ENCODE assay signal across 13 cellular contexts in the genomic region with DNA sequence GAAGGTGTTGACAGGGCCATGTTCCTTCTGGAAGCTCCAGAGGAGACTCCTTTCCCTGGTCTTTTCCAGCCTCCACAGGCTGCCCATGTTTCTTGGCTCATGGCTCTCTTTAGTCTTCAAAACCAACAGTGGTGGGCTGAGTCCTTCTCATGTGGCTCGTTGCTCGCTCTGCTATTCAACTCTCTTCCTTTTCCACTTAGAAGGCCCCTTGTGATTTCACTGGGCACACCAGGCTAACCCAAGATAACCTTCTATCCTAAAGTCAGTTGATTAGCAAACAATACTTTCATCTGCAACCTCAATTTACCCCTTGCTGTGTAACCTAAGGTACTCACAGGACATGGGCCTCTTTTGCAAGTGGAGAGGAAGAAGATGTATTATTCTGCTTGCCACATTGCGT.
DNase-seq lines count a peak whose midpoint lies in the region; ATAC-seq, FAIRE-seq and TF ChIP-seq lines count a peak whose summit lies in the region.
"Had no signal": no experiment of that assay in that cellular context is flagged by ENCODE, and none has a peak within 500 bp of the region (broad histone marks: within the 10 kb centered on the region; RNA-seq: fewer than 3 reads in every experiment).

No MANE protein-coding gene starts in this region.

- TF ChIP-seq CTCF in heart right ventricle (IDR thresholded peaks at IDR 0.05): no peak

- no peak for FAIRE-seq in GM12892 (lab: Jason Lieb, UNC)

- H3K27ac ChIP-seq in heart right ventricle: peak overlapping the region in 7 of 10 donors; percentile 7 to 81 (median 22)
- H3K27ac ChIP-seq: C4-2B had no signal

- 50 to 55% methylated on average over 3 of the region's 3 CpGs for WGBS in heart right ventricle, 2 donors

- peak overlapping the region; percentile 64 for H3K27ac Mint-ChIP-seq in activated naive CD8-positive, alpha-beta T cell
- H3K27ac Mint-ChIP-seq: activated CD4-positive, alpha-beta T cell treated with anti-CD3 and anti-CD28 coated beads, Interleukin-2, amount 10 ng/mL, durations not matched to agents 7 days and 5 days had no signal

- peak overlapping the region in 1 of 10 donors; percentile 32 for H3K4me3 ChIP-seq in heart right ventricle
- peak overlapping the region; percentile 20 for H3K4me3 ChIP-seq in mononuclear cell (ENCODE audit: low read length)

- no peak overlapping the region for H3K4me3 Mint-ChIP-seq in activated naive CD8-positive, alpha-beta T cell
- H3K4me3 Mint-ChIP-seq: activated CD4-positive, alpha-beta T cell treated with anti-CD3 and anti-CD28 coated beads, Interleukin-2, amount 10 ng/mL, durations not matched to agents 7 days and 5 days had no signal

- H3K4me1 Mint-ChIP-seq in activated naive CD8-positive, alpha-beta T cell (ENCODE audit: low read depth): peaks cover 65% of the 10 kb centered on the region

- H3K36me3 Mint-ChIP-seq in activated naive CD8-positive, alpha-beta T cell: peaks cover 19% of the 10 kb centered on the region

- H3K27me3 Mint-ChIP-seq in activated naive CD8-positive, alpha-beta T cell: no peaks in the 10 kb centered on the region
- H3K27me3 Mint-ChIP-seq: activated CD4-positive, alpha-beta T cell treated with anti-CD3 and anti-CD28 coated beads, Interleukin-2, amount 10 ng/mL, durations not matched to agents 7 days and 5 days had no signal

- no peaks in the 10 kb centered on the region for H3K9me3 Mint-ChIP-seq in activated naive CD8-positive, alpha-beta T cell (ENCODE audit: low read depth)

- DNase-seq in heart right ventricle (no peak), left cardiac atrium (no peak), GM12892 (ENCODE audit: insufficient read length) (no peak), HUDEP-2 (lab: John Stamatoyannopoulos, UW; ENCODE audit: unreplicated experiment in 76 of 76) (no peak)
- DNase-seq: activated CD4-positive, alpha-beta T cell treated with anti-CD3 and anti-CD28 coated beads, Interleukin-2, amount 10 ng/mL, durations not matched to agents 7 days and 5 days; cortex of kidney; NCI-H2029 treated with DMSO at 0.1 percent for 48 hours; NK-92 treated with Interleukin-12 subunit alpha and Interleukin-12 subunit beta, amount 100 ng/mL, for 24 hours had no signal

- intact Hi-C loops in heart right ventricle (cut with DNase I) (no loop called here), left cardiac atrium (cut with DNase I) (no loop called here)

- peaks cover 0 to 60% (median 57%) of the 10 kb centered on the region in 9 donors for H3K4me1 ChIP-seq in heart right ventricle
- peaks cover 43% of the 10 kb centered on the region for H3K4me1 ChIP-seq in mononuclear cell (ENCODE audit: insufficient read depth, low read length)

- no peak for TF ChIP-seq POLR2A in GM12892 (IDR thresholded peaks at IDR 0.05; ENCODE audit: low read depth, low read length)

- ATAC-seq in heart right ventricle (no peak), left cardiac atrium (no peak), HG03039 (IDR thresholded peaks at IDR 0.05; ENCODE audit: unreplicated experiment) (no peak), HG03354 (IDR thresholded peaks at IDR 0.05; ENCODE audit: poor library complexity, severe bottlenecking, unreplicated experiment) (no peak)

- H3K27me3 ChIP-seq in heart right ventricle (no peaks in the 10 kb centered on the region), mononuclear cell (ENCODE audit: insufficient read depth, low read length) (no peaks in the 10 kb centered on the region)

- H3K9me3 ChIP-seq in heart right ventricle (peaks cover 0 to 5% (median 0%) of the 10 kb centered on the region in 11 donors), mononuclear cell (ENCODE audit: low read depth, low read length) (no peaks in the 10 kb centered on the region)

- H3K36me3 ChIP-seq in heart right ventricle: peaks cover 0 to 8% (median 0%) of the 10 kb centered on the region in 9 donors
